19 cellular contexts compared by ENCODE assay signal in the genomic region with DNA sequence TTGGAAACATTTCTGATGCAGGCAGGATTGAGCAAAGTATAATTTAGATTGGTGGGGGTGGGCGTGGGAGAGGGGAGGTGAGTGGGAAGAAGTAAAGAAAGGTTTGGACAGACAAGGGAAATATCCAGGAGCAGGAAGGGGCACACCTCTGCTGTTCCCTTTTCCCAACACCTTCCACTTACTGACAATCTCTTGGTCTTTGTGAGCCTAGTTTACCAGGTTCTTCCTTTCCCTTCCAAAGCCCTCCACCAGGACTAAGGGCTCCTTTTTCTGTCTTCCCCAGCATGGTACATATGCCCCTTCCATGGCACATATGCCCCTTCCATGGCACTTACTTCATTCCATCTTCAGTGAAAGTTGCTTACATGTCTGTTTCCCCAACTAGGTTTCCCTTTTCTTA. TPM values are rescaled to one million over a fixed set of nuclear protein-coding genes. Genes with fewer than 3 reads are reported as not detected.
DNase-seq lines count a peak whose midpoint lies in the region; ATAC-seq and TF ChIP-seq lines count a peak whose summit lies in the region.
"Had no signal": no experiment of that assay in that cellular context is flagged by ENCODE, and none has a peak within 500 bp of the region (broad histone marks: within the 10 kb centered on the region; RNA-seq: fewer than 3 reads in every experiment).

No MANE protein-coding gene starts in this region.

- TF ChIP-seq CTCF in AG04450 (IDR thresholded peaks at IDR 0.05; ENCODE audit: low read depth, low read length) = no peak
- TF ChIP-seq CTCF in IMR-90 (conservative IDR thresholded peaks at IDR 0.05; ENCODE audit: low read depth, low read length) = no peak
- no peak for TF ChIP-seq CTCF in esophagus squamous epithelium (IDR thresholded peaks at IDR 0.05)
- TF ChIP-seq CTCF in osteocyte (IDR thresholded peaks at IDR 0.05) = no peak

- in situ Hi-C loops in IMR-90 (cut with MboI; ENCODE audit: low sequenced_read_pairs) (no loop called here), KBM-7 (cut with MboI; ENCODE audit: low pct_unique_long_range_greater_than_20kb, low sequenced_read_pairs) (no loop called here)

- peak overlapping the region; percentile 15 for H2AK9ac ChIP-seq in IMR-90 (replicated peaks; ENCODE audit: low read depth, low read length, poor library complexity)

- peaks cover 24% of the 10 kb centered on the region for H3K36me3 Mint-ChIP-seq in osteocyte (ENCODE audit: unreplicated experiment)

- no peak for ATAC-seq in IMR-90 (ENCODE audit: low read depth)
- ATAC-seq: activated CD8-positive, alpha-beta T cell treated with anti-CD3 and anti-CD28 coated beads, Interleukin-2, amount 10 ng/mL, durations not matched to agents 7 days and 5 days; activated T-cell treated with anti-CD3 and anti-CD28 coated beads, Interleukin-2, amount 50 U/mL, for 4 hours; right cardiac atrium had no signal

- no TSS peak for BruUV-seq in IMR-90 (replicated peaks; lab: Mats Ljungman, UMichigan)

- no peak overlapping the region for H3K4me3 ChIP-seq in AG04450 (ENCODE audit: low read depth, low read length)
- no peak overlapping the region for H3K4me3 ChIP-seq in IMR-90 (ENCODE audit: insufficient read depth, low read depth, low read length)
- H3K4me3 ChIP-seq in esophagus squamous epithelium = no peak overlapping the region

- H3K36me3 ChIP-seq in IMR-90 (ENCODE audit: control insufficient read depth, insufficient read depth, low read length) = peaks cover 7% of the 10 kb centered on the region
- H3K36me3 ChIP-seq in esophagus squamous epithelium = peaks cover 4 to 61% (median 9%) of the 10 kb centered on the region in 3 donors

- H2BK15ac ChIP-seq in IMR-90 (ENCODE audit: low read depth, low read length) = peak overlapping the region; percentile 63; the same call in 1 of the 3 replicates

- 0 out of 2 replicates have a peak overlapping the region, but pooled peaks have one; percentile 29 for H4K91ac ChIP-seq in IMR-90 (ENCODE audit: insufficient read depth, low read depth, low read length)

- peak overlapping the region; percentile 6 for H3K18ac ChIP-seq in IMR-90 (ENCODE audit: low read depth, low read length)

- 90% methylated on average over 1 of the region's 1 CpG; no CpG with 5 or more reads in 1 of the 2 experiments for WGBS in IMR-90 (ENCODE audit: extremely low coverage in 2 of 2, insufficient read length in 1 of 2), 2 experiments
- WGBS in esophagus squamous epithelium, 2 donors = 50 to 80% methylated on average over 1 of the region's 1 CpG

- H3K9me3 Mint-ChIP-seq in osteocyte (ENCODE audit: unreplicated experiment) = no peaks in the 10 kb centered on the region
- H3K9me3 Mint-ChIP-seq: activated naive CD4-positive, alpha-beta T cell treated with anti-CD3 and anti-CD28 coated beads, Interleukin-2, amount 50 U/mL, for 24 hours; activated T-cell treated with anti-CD3 and anti-CD28 coated beads, Interleukin-2, amount 50 U/mL, for 4 hours; CD4-positive, alpha-beta T cell had no signal

- peak overlapping the region; percentile 20 for H3K27ac Mint-ChIP-seq in osteocyte (ENCODE audit: unreplicated experiment)
- H3K27ac Mint-ChIP-seq: activated CD8-positive, alpha-beta T cell treated with anti-CD3 and anti-CD28 coated beads, Interleukin-2, amount 10 ng/mL, durations not matched to agents 7 days and 5 days; activated naive CD4-positive, alpha-beta T cell treated with anti-CD3 and anti-CD28 coated beads, Interleukin-2, amount 50 U/mL, for 24 hours; CD4-positive, alpha-beta T cell had no signal

- H3K9me3 ChIP-seq in AG04450 (ENCODE audit: control insufficient read depth, insufficient read depth, low read length) (no peaks in the 10 kb centered on the region; the same call in 1 of the 2 replicates), IMR-90 (ENCODE audit: control insufficient read depth, insufficient read depth, low read length) (no peaks in the 10 kb centered on the region), esophagus squamous epithelium (no peaks in the 10 kb centered on the region)

- peaks cover 29% of the 10 kb centered on the region for H3K4me1 Mint-ChIP-seq in osteocyte (ENCODE audit: unreplicated experiment)
- H3K4me1 Mint-ChIP-seq: activated naive CD4-positive, alpha-beta T cell treated with anti-CD3 and anti-CD28 coated beads, Interleukin-2, amount 50 U/mL, for 24 hours had no signal

- no peak overlapping the region for H3K4me3 Mint-ChIP-seq in osteocyte (ENCODE audit: unreplicated experiment)
- H3K4me3 Mint-ChIP-seq: activated CD8-positive, alpha-beta T cell treated with anti-CD3 and anti-CD28 coated beads, Interleukin-2, amount 10 ng/mL, durations not matched to agents 7 days and 5 days; activated naive CD4-positive, alpha-beta T cell treated with anti-CD3 and anti-CD28 coated beads, Interleukin-2, amount 50 U/mL, for 24 hours; activated T-cell treated with anti-CD3 and anti-CD28 coated beads, Interleukin-2, amount 50 U/mL, for 4 hours; CD4-positive, alpha-beta T cell had no signal

- H3K27me3 Mint-ChIP-seq in osteocyte (ENCODE audit: unreplicated experiment) = no peaks in the 10 kb centered on the region
- H3K27me3 Mint-ChIP-seq: activated naive CD4-positive, alpha-beta T cell treated with anti-CD3 and anti-CD28 coated beads, Interleukin-2, amount 50 U/mL, for 24 hours; CD4-positive, alpha-beta T cell had no signal

- CTCF ChIA-PET in AG04450 (lab: Charles Lee) = interaction anchor here (5.8 kb wide), 1 partner anchor 38 kb away, joined by 40 read pairs; the partner anchor contains the start of gene VPS36
- CTCF ChIA-PET in IMR-90 (lab: Yijun Ruan, JAX) = no interaction called here

- TF ChIP-seq RAD21 in IMR-90 (IDR thresholded peaks at IDR 0.05; ENCODE audit: low read length) = no peak

- TF ChIP-seq POLR2A in IMR-90 (IDR thresholded peaks at IDR 0.05; ENCODE audit: low read depth, low read length) (no peak), esophagus squamous epithelium (IDR thresholded peaks at IDR 0.05) (no peak)

- no peak overlapping the region for H3K4me2 ChIP-seq in IMR-90 (ENCODE audit: low read depth, low read length)

- H3K4ac ChIP-seq in IMR-90 (ENCODE audit: low read depth, low read length) = peak overlapping the region; percentile 31

- POLR2A ChIA-PET in AG04450 (lab: Yijun Ruan, JAX) = interaction anchor here (0.6 kb wide), 1 partner anchor 216 kb away, joined by 3 read pairs; no protein-coding TSS in a partner anchor
- POLR2A ChIA-PET in IMR-90 (lab: Charles Lee; ENCODE audit: unreplicated experiment) = interaction anchor here (0.5 kb wide), 1 partner anchor 215 kb away, joined by 3 read pairs; no protein-coding TSS in a partner anchor

- peak overlapping the region; percentile 74 for H2BK20ac ChIP-seq in IMR-90 (ENCODE audit: low read depth, low read length)

- H2BK120ac ChIP-seq in IMR-90 (ENCODE audit: low read depth, low read length) = peak overlapping the region; percentile 60

- H2AK5ac ChIP-seq in IMR-90 (ENCODE audit: low read depth, low read length) = 0 out of 2 replicates have a peak overlapping the region, but pooled peaks have one; percentile 20

- intact Hi-C loops in IMR-90 (cut with micrococcal nuclease) (no loop called here), esophagus squamous epithelium (cut with DNase I) (no loop called here)

- H3K79me1 ChIP-seq in IMR-90 (ENCODE audit: low read depth in 1 of 2, low read length in 2 of 2) = peaks cover 9 to 12% of the 10 kb centered on the region in 2 experiments; a peak in 2 of 4 replicates

- H3K9ac ChIP-seq in IMR-90 (ENCODE audit: low read depth, low read length) = no peak overlapping the region

- H3K27me3 ChIP-seq in AG04450 (ENCODE audit: control insufficient read depth, insufficient read depth, low read length) (no peaks in the 10 kb centered on the region), IMR-90 (ENCODE audit: control insufficient read depth, insufficient read depth, low read length) (no peaks in the 10 kb centered on the region), esophagus squamous epithelium (no peaks in the 10 kb centered on the region)

- H4K8ac ChIP-seq in IMR-90 (ENCODE audit: low read depth in 2 of 2, low read length in 2 of 2) = peak overlapping the region in 1 of 2 experiments; percentile 52; a peak in 2 of 4 replicates

- H4K20me1 ChIP-seq in IMR-90 (ENCODE audit: insufficient read depth, low read length) = no peaks in the 10 kb centered on the region

- DNase-seq in AG04450 (ENCODE audit: low read depth, low spot score) (no peak), IMR-90 (no peak), esophagus squamous epithelium (lab: John Stamatoyannopoulos, UW) (no peak), osteocyte (ENCODE audit: extremely low spot score, unreplicated experiment) (no peak), KBM-7 (no peak), NCI-H2029 treated with DMSO at 0.1 percent for 48 hours (lab: John Stamatoyannopoulos, UW) (no peak), SW480 (ENCODE audit: low spot score) (no peak)
- DNase-seq: activated CD8-positive, alpha-beta T cell treated with anti-CD3 and anti-CD28 coated beads, Interleukin-2, amount 10 ng/mL, durations not matched to agents 7 days and 5 days; activated T-cell treated with anti-CD3 and anti-CD28 coated beads, Interleukin-2, amount 50 U/mL, for 4 hours; CD4-positive, alpha-beta T cell; DMS79; effector CD4-positive, alpha-beta T cell; MV-4-11; NCI-H1930; OCI-M1; right cardiac atrium; Right ventricle myocardium superior; stimulated activated CD4-positive, alpha-beta T cell treated with anti-CD3 and anti-CD28 coated beads, Interleukin-15, amount 100 ng/mL, for 24 hours had no signal

- H2BK5ac ChIP-seq in IMR-90 (ENCODE audit: low read depth, low read length, poor library complexity, severe bottlenecking) = peak overlapping the region; percentile 75

- H3K56ac ChIP-seq in IMR-90 (ENCODE audit: extremely low read depth, insufficient read depth, low read length) = no peak overlapping the region

- H3K27ac ChIP-seq in AG04450 (ENCODE audit: low read depth, low read length) = peak overlapping the region; percentile 22
- peak overlapping the region; percentile 60; the same call in 1 of the 2 replicates for H3K27ac ChIP-seq in IMR-90 (ENCODE audit: insufficient read depth, low read length)
- peak overlapping the region; percentile 23 to 56 (median 36) for H3K27ac ChIP-seq in esophagus squamous epithelium

- dilution Hi-C loops in IMR-90 (cut with HindIII; ENCODE audit: low sequenced_read_pairs, unreplicated experiment) = no loop called here

- H3K23ac ChIP-seq in IMR-90 (ENCODE audit: low read depth, low read length) = peak overlapping the region; percentile 56; the same call in 1 of the 2 replicates

- no peak overlapping the region for H2AFZ ChIP-seq in IMR-90 (replicated peaks; ENCODE audit: low read length, poor library complexity)

- H3K9me1 ChIP-seq in IMR-90 (ENCODE audit: insufficient read depth, low read length) = peaks cover 11% of the 10 kb centered on the region

- H3K14ac ChIP-seq in IMR-90 (replicated peaks; ENCODE audit: low read depth, low read length) = peak overlapping the region; percentile 73

- H4K5ac ChIP-seq in IMR-90 (ENCODE audit: low read depth, low read length) = 0 out of 2 replicates have a peak overlapping the region, but pooled peaks have one; percentile 1

- peaks cover 16% of the 10 kb centered on the region for H3K4me1 ChIP-seq in IMR-90 (ENCODE audit: control insufficient read depth, insufficient read depth, low read length)
- H3K4me1 ChIP-seq in esophagus squamous epithelium = peaks cover 0 to 37% (median 23%) of the 10 kb centered on the region in 3 donors

RNA-seq across cellular contexts. Expression of gene THSD1, which starts 6.2 kb away (rescaled TPM):
- 7.9 and 8.3 TPM in 2 replicates for polyA plus RNA-seq in AG04450 (2011; rRNA removed)
- 17.9 and 19.3 TPM in 2 replicates for polyA minus RNA-seq in AG04450 (2011; rRNA and poly(A)+ RNA removed)
- 14.7 and 19.0 TPM in 2 replicates for total RNA-seq in IMR-90 (2012; rRNA removed)
- polyA plus RNA-seq in IMR-90 (2012; rRNA removed) = 10.9 and 12.1 TPM in 2 replicates
- polyA plus RNA-seq in IMR-90 (2012; cell fraction: cytosol; rRNA removed) = 7.1 and 8.5 TPM in 2 replicates
- 10.3 and 11.6 TPM in 2 replicates for polyA plus RNA-seq in IMR-90 (2012; cell fraction: nucleus; rRNA removed; ENCODE audit: low replicate concordance)
- total RNA-seq in esophagus squamous epithelium = 1 to 10 TPM in 3 of 4 donors, under 1 TPM in 1; 0.64 to 7.3 (median 4.8) TPM
- 3.1 and 3.7 TPM in 2 replicates for total RNA-seq in osteocyte

RNA-seq across cellular contexts. Expression of gene VPS36, which starts 38.3 kb away (rescaled TPM):
- 20.5 and 24.2 TPM in 2 replicates for polyA plus RNA-seq in AG04450 (2011; rRNA removed)
- 10.1 and 13.8 TPM in 2 replicates for polyA minus RNA-seq in AG04450 (2011; rRNA and poly(A)+ RNA removed)
- total RNA-seq in IMR-90 (2012; rRNA removed) = 16.7 and 23.1 TPM in 2 replicates
- polyA plus RNA-seq in IMR-90 (2012; rRNA removed) = 9.6 and 14.8 TPM in 2 replicates
- polyA plus RNA-seq in IMR-90 (2012; cell fraction: cytosol; rRNA removed) = 3.0 and 3.3 TPM in 2 replicates
- polyA plus RNA-seq in IMR-90 (2012; cell fraction: nucleus; rRNA removed; ENCODE audit: low replicate concordance) = 11.8 and 53.3 TPM in 2 replicates
- total RNA-seq in esophagus squamous epithelium = 10 to 100 TPM; 36.6 to 61.2 (median 46.2) TPM
- total RNA-seq in osteocyte = 43.6 and 44.3 TPM in 2 replicates

RNA-seq across cellular contexts. Expression of gene CKAP2, which starts 43.1 kb away (rescaled TPM):
- polyA plus RNA-seq in AG04450 (2011; rRNA removed) = 14.3 and 18.2 TPM in 2 replicates
- polyA minus RNA-seq in AG04450 (2011; rRNA and poly(A)+ RNA removed) = 7.0 and 13.3 TPM in 2 replicates
- total RNA-seq in IMR-90 (2012; rRNA removed) = 44.6 and 62.5 TPM in 2 replicates
- 17.9 and 23.0 TPM in 2 replicates for polyA plus RNA-seq in IMR-90 (2012; rRNA removed)
- polyA plus RNA-seq in IMR-90 (2012; cell fraction: cytosol; rRNA removed) = 2.1 and 2.6 TPM in 2 replicates
- polyA plus RNA-seq in IMR-90 (2012; cell fraction: nucleus; rRNA removed; ENCODE audit: low replicate concordance) = 1.0 and 8.5 TPM in 2 replicates
- 10 to 100 TPM; 11.5 to 39.9 (median 21.4) TPM for total RNA-seq in esophagus squamous epithelium
- total RNA-seq in osteocyte = 24.5 and 25.8 TPM in 2 replicates
